Comparison of ENCODE assay signal across 8 cellular contexts in the genomic region with DNA sequence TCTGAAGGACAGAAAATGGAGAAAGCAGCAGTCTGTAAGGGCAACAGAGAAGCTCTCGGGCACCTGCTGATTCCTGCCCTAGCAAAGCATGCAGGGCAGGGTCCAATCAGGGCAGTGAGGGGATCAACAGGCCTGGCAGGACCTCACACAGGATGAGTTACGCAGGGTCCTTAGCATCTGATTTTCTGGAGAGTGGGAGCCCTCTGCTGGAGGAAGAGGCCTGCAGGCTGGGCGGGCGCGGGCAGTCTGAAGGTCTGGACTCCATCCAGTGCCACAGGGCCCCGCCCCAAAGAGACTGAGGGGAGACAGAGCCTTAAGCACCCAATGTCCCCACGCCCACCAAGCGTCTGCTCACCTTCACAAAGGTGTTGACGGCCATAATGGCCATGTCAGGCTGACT. TPM values are rescaled to one million over a fixed set of nuclear protein-coding genes. Genes with fewer than 3 reads are reported as not detected.
A peak's percentile ranks its signal among the peaks of the same experiment; 100 is the strongest.
DNase-seq lines count a peak whose midpoint lies in the region; ATAC-seq, FAIRE-seq and TF ChIP-seq lines count a peak whose summit lies in the region.

No MANE protein-coding gene starts in this region.

- ATAC-seq in HG03439 (IDR thresholded peaks at IDR 0.05; ENCODE audit: unreplicated experiment), result no peak

- FAIRE-seq in astrocyte (lab: Jason Lieb, UNC), result no peak

- intact Hi-C loops in tibial artery (cut with DNase I; ENCODE audit: low total_unique reads), result no loop called here

- H3K4me3 ChIP-seq in astrocyte (ENCODE audit: insufficient read depth, low read depth, low read length), result no peak overlapping the region
- no peak overlapping the region for H3K4me3 ChIP-seq in tibial artery

- H3K27me3 ChIP-seq in astrocyte (ENCODE audit: insufficient read depth, low read length) (no peaks in the 10 kb centered on the region), tibial artery (no peaks in the 10 kb centered on the region)

- no peak overlapping the region for H3K9ac ChIP-seq in astrocyte (ENCODE audit: low read length)

- H3K36me3 ChIP-seq in astrocyte (ENCODE audit: insufficient read depth, low read length) (peaks cover 14% of the 10 kb centered on the region), tibial artery (peaks cover 45 to 60% (median 52%) of the 10 kb centered on the region in 3 donors)

- H3K4me3 Mint-ChIP-seq in HFFc6, result no peak overlapping the region
- no peak overlapping the region for H3K4me3 Mint-ChIP-seq in astrocyte (ENCODE audit: unreplicated experiment)

- peak; percentile 81 for TF ChIP-seq CTCF in HFFc6 (IDR thresholded peaks at IDR 0.05)
- peak; percentile 55 for TF ChIP-seq CTCF in astrocyte (IDR thresholded peaks at IDR 0.05; ENCODE audit: insufficient read depth, low read depth, low read length)
- TF ChIP-seq CTCF in tibial artery (IDR thresholded peaks at IDR 0.05), result peak; percentile 24 to 38

- H3K9me3 ChIP-seq in astrocyte (ENCODE audit: insufficient read depth, low read depth, low read length) (no peaks in the 10 kb centered on the region), tibial artery (no peaks in the 10 kb centered on the region)

- H3K27me3 Mint-ChIP-seq in HFFc6 (ENCODE audit: insufficient read depth) (no peaks in the 10 kb centered on the region; the same call in 1 of the 2 replicates), astrocyte (ENCODE audit: low read depth, unreplicated experiment) (no peaks in the 10 kb centered on the region)

- no peak overlapping the region for H3K4me2 ChIP-seq in astrocyte (ENCODE audit: low read length)

- H3K36me3 Mint-ChIP-seq in HFFc6 (ENCODE audit: low read depth) (peaks cover 4% of the 10 kb centered on the region), astrocyte (ENCODE audit: low read depth, unreplicated experiment) (peaks cover 13% of the 10 kb centered on the region)

- no peaks in the 10 kb centered on the region for H3K79me2 ChIP-seq in astrocyte (ENCODE audit: insufficient read depth, low read length)

- no peak overlapping the region for H2AFZ ChIP-seq in astrocyte (ENCODE audit: low read depth, low read length)

- no peaks in the 10 kb centered on the region for H3K4me1 ChIP-seq in astrocyte (ENCODE audit: insufficient read depth, low read length)
- H3K4me1 ChIP-seq in tibial artery, result peaks cover 0 to 8% (median 0%) of the 10 kb centered on the region in 4 donors

- DNase-seq in A172 (ENCODE audit: low spot score) (peak; percentile 51), HFFc6 (peak; percentile 43), astrocyte (ENCODE audit: low read depth) (peak; percentile 32), iPS DF 19.7 (ENCODE audit: low read depth, low spot score) (peak; percentile 9), tibial artery (peak in 1 of 2 donors; percentile 32), NCI-H1436 treated with DMSO at 0.1 percent for 48 hours (lab: John Stamatoyannopoulos, UW) (no peak)
- DNase-seq in stimulated activated CD4-positive, alpha-beta T cell treated with anti-CD3 and anti-CD28 coated beads, Interleukin-4, amount 100 ng/mL, for 24 hours, result no peak

- H3K4me1 Mint-ChIP-seq in HFFc6 (ENCODE audit: low read depth), result peaks cover 7% of the 10 kb centered on the region
- H3K4me1 Mint-ChIP-seq in astrocyte (ENCODE audit: low read depth, unreplicated experiment), result no peaks in the 10 kb centered on the region

- peaks cover 21% of the 10 kb centered on the region for H4K20me1 ChIP-seq in astrocyte (ENCODE audit: insufficient read depth, low read length)

- H3K27ac ChIP-seq in astrocyte (ENCODE audit: low read depth, low read length), result no peak overlapping the region
- H3K27ac ChIP-seq in tibial artery, result no peak overlapping the region

- no peaks in the 10 kb centered on the region for H3K9me3 Mint-ChIP-seq in HFFc6
- no peaks in the 10 kb centered on the region for H3K9me3 Mint-ChIP-seq in astrocyte (ENCODE audit: unreplicated experiment)

- H3K27ac Mint-ChIP-seq in HFFc6 (no peak overlapping the region; the same call in 1 of the 2 replicates), astrocyte (ENCODE audit: unreplicated experiment) (no peak overlapping the region)

RNA-seq across cellular contexts. Expression of a gene that starts 28.9 kb away (rescaled TPM):
- 33.2 and 35.8 TPM in 2 replicates for total RNA-seq in A172 (2014; rRNA removed; shearing (Covaris generic))
- 100 to 1,000 TPM in 1 of 6 experiments, 10 to 100 TPM in 5; 89.1 to 101 (median 89.9) TPM for total RNA-seq in HFFc6 (2021; fragmentation: NEBNext Ultra II Directional; extraction: Animal tissue kit (Norgen Biotek cat#: 25700))
- total RNA-seq in astrocyte, result 65.9 and 69.5 TPM in 2 replicates

RNA-seq across cellular contexts. Expression of a gene that starts 44.0 kb away (rescaled TPM):
- not detected in 2 replicates for total RNA-seq in A172 (2014; rRNA removed; shearing (Covaris generic))
- total RNA-seq in HFFc6 (2021; fragmentation: NEBNext Ultra II Directional; extraction: Animal tissue kit (Norgen Biotek cat#: 25700)), result under 1 TPM in 2 of 6 experiments, not detected in 4; 0.24 to 0.28 TPM
- total RNA-seq in astrocyte, result 0.19 and 1.5 TPM in 2 replicates

RNA-seq across cellular contexts. Expression of a gene that starts 53.0 kb away (rescaled TPM):
- total RNA-seq in A172 (2014; rRNA removed; shearing (Covaris generic)), result 27.5 and 32.1 TPM in 2 replicates
- 10 to 100 TPM; 40.5 to 48.8 (median 43.3) TPM for total RNA-seq in HFFc6 (2021; fragmentation: NEBNext Ultra II Directional; extraction: Animal tissue kit (Norgen Biotek cat#: 25700))
- 24.3 and 26.0 TPM in 2 replicates for total RNA-seq in astrocyte

Comparison
In these comparisons a context has a peak if more than half of its experiments do, and no peak if none do; other contexts are left out.
1. DNase-seq: peak in A172 (single experiment), HFFc6 (single experiment), astrocyte (single experiment) and iPS DF 19.7 (single experiment); none in NCI-H1436 treated with DMSO at 0.1 percent for 48 hours (single experiment) and stimulated activated CD4-positive, alpha-beta T cell treated with anti-CD3 and anti-CD28 coated beads, Interleukin-4, amount 100 ng/mL, for 24 hours (single experiment).
2. CTCF ChIP-seq: peak in every context shown above with its lines; median percentile 81 in HFFc6; 55 in astrocyte; 31 in tibial artery.